In genomic region chr20:44601801-44602204, GRCh38 we compare ENCODE assay signal across 1 cellular context.
TF ChIP-seq lines count a peak whose summit lies in the region.

No MANE protein-coding gene starts in this region.

TF ChIP-seq in WTC11, 78 proteins besides CTCF, POLR2A, EP300 and RAD21 (continued from another document):
- TF ChIP-seq, protein P1, sequence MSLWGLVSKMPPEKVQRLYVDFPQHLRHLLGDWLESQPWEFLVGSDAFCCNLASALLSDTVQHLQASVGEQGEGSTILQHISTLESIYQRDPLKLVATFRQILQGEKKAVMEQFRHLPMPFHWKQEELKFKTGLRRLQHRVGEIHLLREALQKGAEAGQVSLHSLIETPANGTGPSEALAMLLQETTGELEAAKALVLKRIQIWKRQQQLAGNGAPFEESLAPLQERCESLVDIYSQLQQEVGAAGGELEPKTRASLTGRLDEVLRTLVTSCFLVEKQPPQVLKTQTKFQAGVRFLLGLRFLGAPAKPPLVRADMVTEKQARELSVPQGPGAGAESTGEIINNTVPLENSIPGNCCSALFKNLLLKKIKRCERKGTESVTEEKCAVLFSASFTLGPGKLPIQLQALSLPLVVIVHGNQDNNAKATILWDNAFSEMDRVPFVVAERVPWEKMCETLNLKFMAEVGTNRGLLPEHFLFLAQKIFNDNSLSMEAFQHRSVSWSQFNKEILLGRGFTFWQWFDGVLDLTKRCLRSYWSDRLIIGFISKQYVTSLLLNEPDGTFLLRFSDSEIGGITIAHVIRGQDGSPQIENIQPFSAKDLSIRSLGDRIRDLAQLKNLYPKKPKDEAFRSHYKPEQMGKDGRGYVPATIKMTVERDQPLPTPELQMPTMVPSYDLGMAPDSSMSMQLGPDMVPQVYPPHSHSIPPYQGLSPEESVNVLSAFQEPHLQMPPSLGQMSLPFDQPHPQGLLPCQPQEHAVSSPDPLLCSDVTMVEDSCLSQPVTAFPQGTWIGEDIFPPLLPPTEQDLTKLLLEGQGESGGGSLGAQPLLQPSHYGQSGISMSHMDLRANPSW (CRISPR knock-in tag; conservative IDR thresholded peaks at IDR 0.05; ENCODE audit: low read depth): no peak
- TF ChIP-seq RELA (CRISPR knock-in tag; IDR thresholded peaks at IDR 0.05; ENCODE audit: borderline replicate concordance): no peak
- TF ChIP-seq GRHL2 (CRISPR knock-in tag; IDR thresholded peaks at IDR 0.05; ENCODE audit: insufficient replicate concordance, severe bottlenecking): no peak
- no peak for TF ChIP-seq TEAD4 (CRISPR knock-in tag; IDR thresholded peaks at IDR 0.05)
- no peak for TF ChIP-seq CREM (CRISPR knock-in tag; IDR thresholded peaks at IDR 0.05)
- TF ChIP-seq SOX15 (CRISPR knock-in tag; IDR thresholded peaks at IDR 0.05): no peak
- TF ChIP-seq HMGA2 (CRISPR knock-in tag; IDR thresholded peaks at IDR 0.05): no peak
